ENCODE assay signal across 7 cellular contexts in the genomic region with DNA sequence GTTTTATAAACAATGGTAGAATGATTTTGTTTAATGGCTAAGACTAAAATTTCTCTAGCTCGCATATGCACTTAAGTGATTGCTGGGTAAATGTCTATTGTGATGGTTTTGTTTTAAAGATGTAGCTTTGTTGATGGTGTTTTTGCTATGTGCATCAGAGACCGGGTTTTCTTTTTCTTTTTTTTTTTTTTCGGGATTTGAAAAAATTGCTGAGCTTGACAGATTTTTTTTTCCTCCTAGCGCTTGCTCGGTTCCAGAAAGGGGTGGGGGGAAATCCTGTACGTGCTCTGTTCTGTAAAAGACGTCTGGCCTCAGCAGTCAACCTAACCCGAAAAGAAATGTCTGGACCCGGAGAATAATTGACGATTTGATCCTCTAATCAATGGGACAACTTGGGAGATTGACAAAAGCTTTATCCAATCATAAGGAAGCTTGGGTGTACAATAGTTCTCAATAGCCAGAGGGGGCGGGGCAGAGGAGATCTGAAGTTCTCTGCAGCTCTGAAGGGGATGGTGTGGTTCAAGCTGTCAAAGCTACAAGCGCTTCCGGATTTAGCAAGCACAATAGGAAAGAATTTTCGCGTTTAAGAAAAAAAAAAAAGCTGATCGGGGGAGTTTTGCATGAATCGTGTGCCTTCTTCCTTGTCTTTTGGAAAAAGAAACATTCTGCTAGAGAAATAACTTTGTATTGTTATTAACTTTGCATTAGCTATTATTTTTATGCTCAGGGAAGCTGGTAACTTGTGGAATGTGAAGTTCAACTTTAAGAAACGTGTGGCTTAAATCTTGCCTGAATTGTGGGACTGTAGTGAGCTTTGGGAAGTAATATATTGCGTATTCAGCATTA. TPM values are rescaled to one million over a fixed set of nuclear protein-coding genes. Genes with fewer than 3 reads are reported as not detected.
A peak's percentile ranks its signal among the peaks of the same experiment; 100 is the strongest.
DNase-seq lines count a peak whose midpoint lies in the region; ATAC-seq and TF ChIP-seq lines count a peak whose summit lies in the region.

No MANE protein-coding gene starts in this region.

- no peaks in the 10 kb centered on the region for H3K36me3 Mint-ChIP-seq in WTC11

- POLR2A ChIA-PET in WTC11 (lab: Charles Lee), result interaction anchor here (0.6 to 1.5 kb wide), 10 partner anchors 23 to 1466 kb away, joined by 3 to 13 read pairs (median 4); no protein-coding TSS in a partner anchor

- CTCF ChIA-PET in WTC11 (lab: Charles Lee), result interaction anchor here (0.6 to 4.4 kb wide), 14 partner anchors 8 to 375 kb away, joined by 3 to 66 read pairs (median 4); no protein-coding TSS in a partner anchor

- H3K27me3 Mint-ChIP-seq in WTC11 (ENCODE audit: low read depth), result peaks cover 57% of the 10 kb centered on the region

- peak overlapping the region; percentile 94 for H3K27ac Mint-ChIP-seq in WTC11

- TF ChIP-seq CTCF in WTC11 (IDR thresholded peaks at IDR 0.05), result no peak

- peaks cover 44% of the 10 kb centered on the region for H3K4me1 Mint-ChIP-seq in WTC11

- peak overlapping the region; percentile 87 for H3K4me3 Mint-ChIP-seq in WTC11

- H3K9me3 Mint-ChIP-seq in WTC11, result no peaks in the 10 kb centered on the region

- peak; percentile 100 for DNase-seq in NCI-H226
- peak; percentile 88 for DNase-seq in WTC11 (ENCODE audit: low spot score)
- DNase-seq in cerebellar cortex (ENCODE audit: low spot score), result peak; percentile 100
- DNase-seq in iris pigment epithelial cell (ENCODE audit: low read depth), result peak; percentile 100
- DNase-seq in smooth muscle cell of the brain vasculature (ENCODE audit: low read depth, low spot score), result peak; percentile 99

- ATAC-seq in GM18519 (IDR thresholded peaks at IDR 0.05; ENCODE audit: low FRiP score, unreplicated experiment) (peak; percentile 74), HG03175 (IDR thresholded peaks at IDR 0.05; ENCODE audit: unreplicated experiment) (peak; percentile 63), WTC11 (peak; percentile 56)

TF ChIP-seq in WTC11, 78 proteins besides CTCF, POLR2A, EP300 and RAD21:
- TF ChIP-seq, protein P1, sequence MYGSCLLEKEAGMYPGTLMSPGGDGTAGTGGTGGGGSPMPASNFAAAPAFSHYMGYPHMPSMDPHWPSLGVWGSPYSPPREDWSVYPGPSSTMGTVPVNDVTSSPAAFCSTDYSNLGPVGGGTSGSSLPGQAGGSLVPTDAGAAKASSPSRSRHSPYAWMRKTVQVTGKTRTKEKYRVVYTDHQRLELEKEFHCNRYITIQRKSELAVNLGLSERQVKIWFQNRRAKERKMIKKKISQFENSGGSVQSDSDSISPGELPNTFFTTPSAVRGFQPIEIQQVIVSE (CRISPR knock-in tag; IDR thresholded peaks at IDR 0.05; ENCODE audit: borderline replicate concordance), result 0 out of 2 replicates have a peak, but pooled peaks have one; percentile 29
- TF ChIP-seq, protein P2, sequence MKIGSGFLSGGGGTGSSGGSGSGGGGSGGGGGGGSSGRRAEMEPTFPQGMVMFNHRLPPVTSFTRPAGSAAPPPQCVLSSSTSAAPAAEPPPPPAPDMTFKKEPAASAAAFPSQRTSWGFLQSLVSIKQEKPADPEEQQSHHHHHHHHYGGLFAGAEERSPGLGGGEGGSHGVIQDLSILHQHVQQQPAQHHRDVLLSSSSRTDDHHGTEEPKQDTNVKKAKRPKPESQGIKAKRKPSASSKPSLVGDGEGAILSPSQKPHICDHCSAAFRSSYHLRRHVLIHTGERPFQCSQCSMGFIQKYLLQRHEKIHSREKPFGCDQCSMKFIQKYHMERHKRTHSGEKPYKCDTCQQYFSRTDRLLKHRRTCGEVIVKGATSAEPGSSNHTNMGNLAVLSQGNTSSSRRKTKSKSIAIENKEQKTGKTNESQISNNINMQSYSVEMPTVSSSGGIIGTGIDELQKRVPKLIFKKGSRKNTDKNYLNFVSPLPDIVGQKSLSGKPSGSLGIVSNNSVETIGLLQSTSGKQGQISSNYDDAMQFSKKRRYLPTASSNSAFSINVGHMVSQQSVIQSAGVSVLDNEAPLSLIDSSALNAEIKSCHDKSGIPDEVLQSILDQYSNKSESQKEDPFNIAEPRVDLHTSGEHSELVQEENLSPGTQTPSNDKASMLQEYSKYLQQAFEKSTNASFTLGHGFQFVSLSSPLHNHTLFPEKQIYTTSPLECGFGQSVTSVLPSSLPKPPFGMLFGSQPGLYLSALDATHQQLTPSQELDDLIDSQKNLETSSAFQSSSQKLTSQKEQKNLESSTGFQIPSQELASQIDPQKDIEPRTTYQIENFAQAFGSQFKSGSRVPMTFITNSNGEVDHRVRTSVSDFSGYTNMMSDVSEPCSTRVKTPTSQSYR (CRISPR knock-in tag; IDR thresholded peaks at IDR 0.05), result no peak
- TF ChIP-seq SP1 (CRISPR knock-in tag; conservative IDR thresholded peaks at IDR 0.05) (0 out of 2 replicates have a peak, but pooled peaks have one; percentile 33), NFYB (CRISPR knock-in tag; conservative IDR thresholded peaks at IDR 0.05; ENCODE audit: low read depth) (peak; percentile 65)
TF ChIP-seq in WTC11: peak in this region for 3.

RNA-seq across cellular contexts. Expression of a gene that starts 4.5 kb away (rescaled TPM):
- total RNA-seq in WTC11 (2021), result 7.3 to 16.7 TPM (median 8.6 TPM) in 3 replicates

Comparison
In these comparisons a context has a peak if more than half of its experiments do, and no peak if none do; other contexts are left out.
1. Peak in every context shown above with its lines: DNase-seq and ATAC-seq.